Comparison of ENCODE assay signal across 8 cellular contexts in genomic region chr6:41735427-41736206, GRCh38. TPM values are rescaled to one million over a fixed set of nuclear protein-coding genes. Genes with fewer than 3 reads are reported as not detected.
DNase-seq lines count a peak whose midpoint lies in the region; ATAC-seq and TF ChIP-seq lines count a peak whose summit lies in the region.

Gene TFEB (minus strand): TSS chr6:41735608. CDS start chr6:41691213, 44,395 bp downstream.

- H3K4me1 ChIP-seq in lung (ENCODE audit: control insufficient read depth in 2 of 2, insufficient read depth in 2 of 2, low read length in 2 of 2) = peaks cover 13 to 20% of the 10 kb centered on the region in 2 donors

- ATAC-seq in GM19395 (IDR thresholded peaks at IDR 0.05; ENCODE audit: unreplicated experiment) (peak; percentile 46), HG03565 (IDR thresholded peaks at IDR 0.05; ENCODE audit: unreplicated experiment) (peak; percentile 58), lung (ENCODE audit: insufficient read depth, low FRiP score) (peak; percentile 84)
- peak; percentile 69 for ATAC-seq in activated CD8-positive, alpha-beta T cell treated with anti-CD3 and anti-CD28 coated beads, Interleukin-2, amount 10 ng/mL, durations not matched to agents 7 days and 5 days

- no peaks in the 10 kb centered on the region for H3K9me3 ChIP-seq in lung (ENCODE audit: control insufficient read depth in 2 of 2, insufficient read depth in 1 of 2, low read length in 1 of 2)

- peak; percentile 92 for DNase-seq in CD14-positive monocyte (ENCODE audit: low spot score)
- peak; percentile 96 for DNase-seq in NCI-H82 (lab: John Stamatoyannopoulos, UW)
- DNase-seq in activated CD8-positive, alpha-beta T cell treated with anti-CD3 and anti-CD28 coated beads, Interleukin-2, amount 10 ng/mL, durations not matched to agents 7 days and 5 days = peak; percentile 95
- peak; percentile 96 for DNase-seq in ecto neural progenitor cell (ENCODE audit: low spot score)
- peak; percentile 96 for DNase-seq in lung (ENCODE audit: low spot score)
- peak; percentile 87 to 93 (median 91) for DNase-seq in stimulated activated CD4-positive, alpha-beta T cell treated with anti-CD3 and anti-CD28 coated beads, TNF-alpha, amount 100 ng/mL, for 4 hours (ENCODE audit: low read depth in 3 of 3)

- peaks cover 0 to 2% of the 10 kb centered on the region in 2 donors for H3K36me3 ChIP-seq in lung (ENCODE audit: control insufficient read depth in 2 of 2, insufficient read depth in 2 of 2, low read length in 2 of 2)

- H3K4me1 Mint-ChIP-seq in CD14-positive monocyte = peaks cover 36% of the 10 kb centered on the region
- H3K4me1 Mint-ChIP-seq in activated CD8-positive, alpha-beta T cell treated with anti-CD3 and anti-CD28 coated beads, Interleukin-2, amount 10 ng/mL, durations not matched to agents 7 days and 5 days (ENCODE audit: low read depth) = peaks cover 35% of the 10 kb centered on the region

- peak within 1 kb of the TSS; percentile 77 to 82 for H3K4me3 Mint-ChIP-seq in CD14-positive monocyte
- H3K4me3 Mint-ChIP-seq in activated CD8-positive, alpha-beta T cell treated with anti-CD3 and anti-CD28 coated beads, Interleukin-2, amount 10 ng/mL, durations not matched to agents 7 days and 5 days = peak within 1 kb of the TSS; percentile 77

- H3K27me3 ChIP-seq in lung (ENCODE audit: control insufficient read depth, insufficient read depth) = no peaks in the 10 kb centered on the region

- peak within 1 kb of the TSS; percentile 26 to 88 (median 82) for H3K27ac Mint-ChIP-seq in CD14-positive monocyte
- peak within 1 kb of the TSS; percentile 74 for H3K27ac Mint-ChIP-seq in activated CD8-positive, alpha-beta T cell treated with anti-CD3 and anti-CD28 coated beads, Interleukin-2, amount 10 ng/mL, durations not matched to agents 7 days and 5 days

- peaks cover 0 to 5% (median 2%) of the 10 kb centered on the region in 3 donors for H3K27me3 Mint-ChIP-seq in CD14-positive monocyte (ENCODE audit: low read depth in 3 of 3)
- H3K27me3 Mint-ChIP-seq in activated CD8-positive, alpha-beta T cell treated with anti-CD3 and anti-CD28 coated beads, Interleukin-2, amount 10 ng/mL, durations not matched to agents 7 days and 5 days (ENCODE audit: low read depth) = no peaks in the 10 kb centered on the region

- CTCF ChIA-PET in activated CD8-positive, alpha-beta T cell treated with anti-CD3 and anti-CD28 coated beads, Interleukin-2, amount 10 ng/mL, durations not matched to agents 7 days and 5 days (lab: Charles Lee) = interaction anchor here (0.6 to 4.2 kb wide), 5 partner anchors 16 to 292 kb away, joined by 3 to 59 read pairs (median 9); partner anchors contain the start of gene TOMM6

- H3K4me3 ChIP-seq in lung = peak within 1 kb of the TSS; percentile 88

- 7 to 9% methylated on average over 43 to 50 of the region's 50 CpGs for WGBS in lung, 2 donors

- H3K36me3 Mint-ChIP-seq in CD14-positive monocyte = peaks cover 14 to 21% of the 10 kb centered on the region in 2 donors
- H3K36me3 Mint-ChIP-seq in activated CD8-positive, alpha-beta T cell treated with anti-CD3 and anti-CD28 coated beads, Interleukin-2, amount 10 ng/mL, durations not matched to agents 7 days and 5 days (ENCODE audit: low read depth) = peaks cover 3% of the 10 kb centered on the region

- H3K27ac ChIP-seq in lung (ENCODE audit: low read depth in 1 of 2, low read length in 1 of 2) = peak within 1 kb of the TSS; percentile 90 to 98

- intact Hi-C loops in CD14-positive monocyte (cut with micrococcal nuclease) = loop anchor here (2.0 to 10.0 kb wide), 5 partner anchors 29 to 661 kb away; partner anchors contain the start of genes NFYA (in 1 of the 2), OARD1 (in 1 of the 2), PRICKLE4 (in 1 of the 2) and TOMM6 (in 1 of the 2)

- no peaks in the 10 kb centered on the region for H3K9me3 Mint-ChIP-seq in CD14-positive monocyte
- no peaks in the 10 kb centered on the region for H3K9me3 Mint-ChIP-seq in activated CD8-positive, alpha-beta T cell treated with anti-CD3 and anti-CD28 coated beads, Interleukin-2, amount 10 ng/mL, durations not matched to agents 7 days and 5 days (ENCODE audit: insufficient read depth)

- TF ChIP-seq CTCF in CD14-positive monocyte (IDR thresholded peaks at IDR 0.05) = peak; percentile 88
- peak; percentile 96 for TF ChIP-seq CTCF in lung (IDR thresholded peaks at IDR 0.05; ENCODE audit: control extremely low read depth, extremely low read depth)

- POLR2A ChIA-PET in activated CD8-positive, alpha-beta T cell treated with anti-CD3 and anti-CD28 coated beads, Interleukin-2, amount 10 ng/mL, durations not matched to agents 7 days and 5 days (lab: Charles Lee) = interaction anchor here (2.8 kb wide), 1 partner anchor 30 kb away, joined by 19 read pairs; no protein-coding TSS in a partner anchor

RNA-seq across cellular contexts. Expression of gene TFEB, which starts in this region (rescaled TPM):
- polyA plus RNA-seq in CD14-positive monocyte = 10 to 100 TPM; 42.6 to 60.0 TPM
- 10 to 100 TPM; 18.5 to 21.2 TPM for total RNA-seq in activated CD8-positive, alpha-beta T cell treated with anti-CD3 and anti-CD28 coated beads, Interleukin-2, amount 10 ng/mL, durations not matched to agents 7 days and 5 days
- 10 to 100 TPM; 13.3 to 38.4 TPM for total RNA-seq in lung
- polyA plus RNA-seq in lung = 10 to 100 TPM; 23.1 to 32.5 TPM

Comparison
In these comparisons a context has a peak if more than half of its experiments do, and no peak if none do; other contexts are left out.
1. Peak in every context shown above with its lines: DNase-seq, ATAC-seq, H3K4me3 ChIP-seq and H3K27ac ChIP-seq.